In genomic region chr3:126292318-126293070, GRCh38 we compare ENCODE assay signal across 21 cellular contexts.
DNase-seq lines count a peak whose midpoint lies in the region; ATAC-seq and TF ChIP-seq lines count a peak whose summit lies in the region.
"Had no signal": no experiment of that assay in that cellular context is flagged by ENCODE, and none has a peak within 500 bp of the region (broad histone marks: within the 10 kb centered on the region; RNA-seq: fewer than 3 reads in every experiment).

No MANE protein-coding gene starts in this region.

- H3K9ac ChIP-seq in SK-N-MC (ENCODE audit: insufficient read length): no peak overlapping the region

- no peak for DNase-seq in SK-N-MC (ENCODE audit: low read depth, low spot score)
- peak; percentile 1 for DNase-seq in hepatic stellate cell (ENCODE audit: low spot score)
- peak; percentile 4 for DNase-seq in mucosa of gallbladder (ENCODE audit: low spot score)
- no peak for DNase-seq in tibial artery
- no peak for DNase-seq in NCI-H1092 treated with DMSO at 0.1 percent for 48 hours (lab: John Stamatoyannopoulos, UW)
- DNase-seq in activated naive CD4-positive, alpha-beta T cell treated with anti-CD3 and anti-CD28 coated beads, Interleukin-2, amount 50 U/mL, for 16 hours: no peak
- DNase-seq: CD8-positive, alpha-beta memory T cell; DMS 273 treated with DMSO at 0.1 percent for 48 hours; DMS79; EL; GDM1; KBM-7; NCI-H1694; NCI-H2029 treated with DMSO at 0.1 percent for 48 hours; NCI-H2227 treated with DMSO at 0.1 percent for 48 hours; NCI-H526 treated with DMSO at 0.1 percent for 48 hours; PC-9 had no signal

- H3K27ac ChIP-seq in SK-N-MC (peak overlapping the region; percentile 99), tibial artery (peak overlapping the region; percentile 61 to 64)
- H3K27ac ChIP-seq: C4-2B, PC-9 had no signal

- no peaks in the 10 kb centered on the region for H3K27me3 ChIP-seq in tibial artery

- no peak for TF ChIP-seq CTCF in tibial artery (IDR thresholded peaks at IDR 0.05)

- H3K9me3 ChIP-seq in SK-N-MC (ENCODE audit: low read depth, low read length) (no peaks in the 10 kb centered on the region), tibial artery (no peaks in the 10 kb centered on the region)

- no peak for ATAC-seq in HG03342 (IDR thresholded peaks at IDR 0.05; ENCODE audit: unreplicated experiment)
- ATAC-seq: GM12878, HCT116 had no signal

- no peak overlapping the region for H3K4me3 ChIP-seq in SK-N-MC
- no peak overlapping the region for H3K4me3 ChIP-seq in tibial artery
- H3K4me3 ChIP-seq: GM12878, PC-9 had no signal

- intact Hi-C loops in tibial artery (cut with DNase I; ENCODE audit: low total_unique reads): no loop called here

- no peaks in the 10 kb centered on the region for H3K36me3 ChIP-seq in SK-N-MC (ENCODE audit: insufficient read depth, low read length)
- no peaks in the 10 kb centered on the region for H3K36me3 ChIP-seq in tibial artery

- peaks cover 0 to 39% (median 16%) of the 10 kb centered on the region in 4 donors for H3K4me1 ChIP-seq in tibial artery

Comparison
In these comparisons a context has a peak if more than half of its experiments do, and no peak if none do; other contexts are left out.
1. DNase-seq: peak in hepatic stellate cell (single experiment) and mucosa of gallbladder (single experiment); none in SK-N-MC (single experiment), tibial artery (0 of 2), NCI-H1092 treated with DMSO at 0.1 percent for 48 hours (single experiment) and activated naive CD4-positive, alpha-beta T cell treated with anti-CD3 and anti-CD28 coated beads, Interleukin-2, amount 50 U/mL, for 16 hours (single experiment).